18 cellular contexts compared by ENCODE assay signal in genomic region chr4:48118081-48118480, GRCh38.
"Had no signal": no experiment of that assay in that cellular context is flagged by ENCODE, and none has a peak within 500 bp of the region (broad histone marks: within the 10 kb centered on the region; RNA-seq: fewer than 3 reads in every experiment).

No MANE protein-coding gene starts in this region.

- H3K9me3 ChIP-seq: breast epithelium, prostate gland, right lobe of liver, spleen, suprapubic skin had no signal

- H3K27me3 Mint-ChIP-seq: activated CD4-positive, alpha-beta T cell treated with anti-CD3 and anti-CD28 coated beads, Interleukin-2, amount 10 ng/mL, durations not matched to agents 7 days and 5 days; activated CD8-positive, alpha-beta memory T cell treated with anti-CD3 and anti-CD28 coated beads, Interleukin-2, amount 10 ng/mL, durations not matched to agents 7 days and 5 days; activated naive CD4-positive, alpha-beta T cell treated with anti-CD3 and anti-CD28 coated beads, Interleukin-2, amount 10 ng/mL, durations not matched to agents 7 days and 5 days; stimulated activated memory B cell treated with anti-CD40 and anti-IgM and Interleukin-4, amounts not matched to agents 10 μg/mL and 1 μg/mL and 100 μg/mL, for 72 hours; type B pancreatic cell had no signal

- H3K27ac ChIP-seq: breast epithelium, prostate gland, right lobe of liver, spleen, suprapubic skin had no signal

- H3K27ac Mint-ChIP-seq: activated CD4-positive, alpha-beta T cell treated with anti-CD3 and anti-CD28 coated beads, Interleukin-2, amount 10 ng/mL, durations not matched to agents 7 days and 5 days; activated CD8-positive, alpha-beta memory T cell treated with anti-CD3 and anti-CD28 coated beads, Interleukin-2, amount 10 ng/mL, durations not matched to agents 7 days and 5 days; activated naive CD4-positive, alpha-beta T cell treated with anti-CD3 and anti-CD28 coated beads, Interleukin-2, amount 10 ng/mL, durations not matched to agents 7 days and 5 days; endodermal cell; naive B cell; stimulated activated memory B cell treated with anti-CD40 and anti-IgM and Interleukin-4, amounts not matched to agents 10 μg/mL and 1 μg/mL and 100 μg/mL, for 72 hours; type B pancreatic cell had no signal

- H3K27me3 ChIP-seq: breast epithelium, right lobe of liver, spleen, suprapubic skin had no signal

- H3K36me3 Mint-ChIP-seq: naive B cell; stimulated activated memory B cell treated with anti-CD40 and anti-IgM and Interleukin-4, amounts not matched to agents 10 μg/mL and 1 μg/mL and 100 μg/mL, for 72 hours; type B pancreatic cell had no signal

- H3K4me1 Mint-ChIP-seq: naive B cell; stimulated activated memory B cell treated with anti-CD40 and anti-IgM and Interleukin-4, amounts not matched to agents 10 μg/mL and 1 μg/mL and 100 μg/mL, for 72 hours had no signal

- H3K4me1 ChIP-seq: breast epithelium, prostate gland, right lobe of liver, suprapubic skin had no signal

- DNase-seq: activated CD4-positive, alpha-beta T cell treated with anti-CD3 and anti-CD28 coated beads, Interleukin-2, amount 10 ng/mL, durations not matched to agents 7 days and 5 days; activated CD8-positive, alpha-beta memory T cell treated with anti-CD3 and anti-CD28 coated beads, Interleukin-2, amount 10 ng/mL, durations not matched to agents 7 days and 5 days; activated naive CD4-positive, alpha-beta T cell treated with anti-CD3 and anti-CD28 coated beads, Interleukin-2, amount 10 ng/mL, durations not matched to agents 7 days and 5 days; endodermal cell; hypothalamus; midbrain; naive B cell; nucleus accumbens; right lobe of liver; spleen; stimulated activated CD4-positive, alpha-beta T cell treated with anti-CD3 and anti-CD28 coated beads, Interleukin-1b, Interleukin-23, amount 100 ng/mL, for 48 hours; T1000 had no signal

- H3K36me3 ChIP-seq: breast epithelium, prostate gland, right lobe of liver, spleen, suprapubic skin had no signal

- ATAC-seq: activated CD8-positive, alpha-beta memory T cell treated with anti-CD3 and anti-CD28 coated beads, Interleukin-2, amount 10 ng/mL, durations not matched to agents 7 days and 5 days; right lobe of liver; stimulated activated memory B cell treated with anti-CD40 and anti-IgM and Interleukin-4, amounts not matched to agents 10 μg/mL and 1 μg/mL and 100 μg/mL, for 72 hours had no signal

- H3K4me3 ChIP-seq: breast epithelium, lung, prostate gland, right lobe of liver, spleen, suprapubic skin had no signal

- H3K9me3 Mint-ChIP-seq: activated naive CD4-positive, alpha-beta T cell treated with anti-CD3 and anti-CD28 coated beads, Interleukin-2, amount 10 ng/mL, durations not matched to agents 7 days and 5 days; endodermal cell; naive B cell; stimulated activated memory B cell treated with anti-CD40 and anti-IgM and Interleukin-4, amounts not matched to agents 10 μg/mL and 1 μg/mL and 100 μg/mL, for 72 hours; type B pancreatic cell had no signal

- H3K4me3 Mint-ChIP-seq: activated CD4-positive, alpha-beta T cell treated with anti-CD3 and anti-CD28 coated beads, Interleukin-2, amount 10 ng/mL, durations not matched to agents 7 days and 5 days; activated CD8-positive, alpha-beta memory T cell treated with anti-CD3 and anti-CD28 coated beads, Interleukin-2, amount 10 ng/mL, durations not matched to agents 7 days and 5 days; activated naive CD4-positive, alpha-beta T cell treated with anti-CD3 and anti-CD28 coated beads, Interleukin-2, amount 10 ng/mL, durations not matched to agents 7 days and 5 days; endodermal cell; naive B cell; stimulated activated memory B cell treated with anti-CD40 and anti-IgM and Interleukin-4, amounts not matched to agents 10 μg/mL and 1 μg/mL and 100 μg/mL, for 72 hours; type B pancreatic cell had no signal
